ENCODE assay signal across 21 cellular contexts in the genomic region with DNA sequence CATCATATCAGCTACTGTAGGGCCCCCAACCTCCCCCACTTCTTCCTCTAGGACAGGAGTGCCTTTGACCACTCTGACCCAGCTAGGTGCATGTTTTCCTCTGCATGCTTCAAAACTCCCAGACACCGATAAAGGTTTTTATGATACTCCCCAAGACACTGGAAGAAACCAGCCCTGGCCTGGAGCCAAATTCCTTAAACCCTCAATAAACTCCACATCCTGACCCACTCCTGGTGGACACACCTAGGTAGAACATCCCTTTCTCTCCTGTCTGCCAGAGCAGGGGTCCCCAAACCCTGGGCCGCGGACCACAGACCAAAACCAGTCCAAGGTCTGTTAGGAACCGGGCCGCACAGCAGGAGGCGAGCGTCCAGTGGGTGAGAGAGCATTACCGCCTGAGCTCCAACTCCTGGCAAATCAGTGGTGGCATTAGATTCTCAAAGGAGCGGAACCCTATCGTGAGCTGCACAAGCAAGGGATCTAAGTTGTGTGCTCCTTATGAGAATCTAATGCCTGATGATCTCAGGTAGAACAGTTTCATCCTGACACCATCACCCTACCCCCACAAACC. TPM values are rescaled to one million over a fixed set of nuclear protein-coding genes. Genes with fewer than 3 reads are reported as not detected.
DNase-seq lines count a peak whose midpoint lies in the region; ATAC-seq lines count a peak whose summit lies in the region.
"Had no signal": no experiment of that assay in that cellular context is flagged by ENCODE, and none has a peak within 500 bp of the region (broad histone marks: within the 10 kb centered on the region; RNA-seq: fewer than 3 reads in every experiment).

No MANE protein-coding gene starts in this region.

- intact Hi-C loops in Right ventricle myocardium inferior (cut with DNase I), result no loop called here

- DNase-seq in ELF-1 (ENCODE audit: low read depth, low spot score) (peak; percentile 14), M059J (ENCODE audit: low read depth) (peak; percentile 47), islet precursor cell (peak; percentile 62), renal cortical epithelial cell (ENCODE audit: low read depth) (peak; percentile 15), Right ventricle myocardium inferior (ENCODE audit: missing footprints) (no peak)
- DNase-seq: AML-193; C1 segment of cervical spinal cord; CD4-positive, alpha-beta memory T cell; COR-L47; DMS79 treated with DMSO at 0.1 percent for 48 hours; Karpas-422; MG63; NCI-H1105 treated with DMSO at 0.1 percent for 48 hours; NCI-H146; NCI-H1930; NCI-H446; NCI-H524 treated with DMSO at 0.1 percent for 48 hours; NCI-H774; Right ventricle myocardium superior had no signal

- ATAC-seq in Right ventricle myocardium inferior, result no peak
- no peak for ATAC-seq in GM18909 (IDR thresholded peaks at IDR 0.05; ENCODE audit: poor library complexity, unreplicated experiment)
- ATAC-seq in GM18861 (IDR thresholded peaks at IDR 0.05; ENCODE audit: unreplicated experiment), result no peak

RNA-seq across cellular contexts. Expression of gene NT5DC3, which starts 49.6 kb away (rescaled TPM):
- total RNA-seq in M059J (2014; rRNA removed; shearing (Covaris generic)), result 7.3 and 10.4 TPM in 2 replicates
- total RNA-seq in renal cortical epithelial cell (11.1 and 20.7 TPM in 2 replicates), Right ventricle myocardium inferior (3.1 TPM)
